ENCODE assay signal across 9 cellular contexts in the genomic region with DNA sequence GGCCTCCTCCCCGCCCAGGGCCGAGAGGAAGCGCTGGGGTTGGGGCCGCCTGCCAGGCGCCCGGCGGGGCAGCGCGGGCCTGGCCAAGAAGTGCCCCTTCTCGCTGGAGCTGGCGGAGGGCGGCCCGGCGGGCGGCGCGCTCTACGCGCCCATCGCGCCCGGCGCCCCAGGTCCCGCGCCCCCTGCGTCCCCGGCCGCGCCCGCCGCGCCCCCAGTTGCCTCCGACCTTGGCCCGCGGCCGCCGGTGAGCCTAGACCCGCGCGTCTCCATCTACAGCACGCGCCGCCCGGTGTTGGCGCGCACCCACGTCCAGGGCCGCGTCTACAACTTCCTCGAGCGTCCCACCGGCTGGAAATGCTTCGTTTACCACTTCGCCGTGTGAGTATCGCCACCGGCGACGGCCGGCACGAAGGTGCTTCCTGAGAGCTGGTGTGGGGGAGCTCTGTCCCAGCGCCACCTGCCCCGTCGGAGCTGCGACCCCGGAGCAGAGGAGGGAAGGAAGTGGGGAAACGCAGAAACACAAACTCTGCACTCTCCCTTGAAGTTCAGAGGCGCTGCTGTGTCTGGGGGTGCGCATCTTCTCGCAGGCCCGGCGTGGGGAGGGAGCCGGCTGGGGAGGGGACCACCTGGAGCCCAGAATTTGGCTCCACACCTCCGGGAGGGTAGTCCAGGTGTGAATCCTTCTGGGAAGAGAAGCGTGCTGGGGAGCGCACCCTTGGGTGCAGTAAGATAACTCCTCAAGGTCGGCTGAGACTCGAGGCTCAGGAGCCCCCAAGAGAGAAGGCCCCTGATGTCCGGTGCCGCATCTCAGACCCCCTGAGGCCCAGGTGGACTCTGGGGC. TPM values are rescaled to one million over a fixed set of nuclear protein-coding genes. Genes with fewer than 3 reads are reported as not detected.
DNase-seq lines count a peak whose midpoint lies in the region; ATAC-seq and TF ChIP-seq lines count a peak whose summit lies in the region.
"Had no signal": no experiment of that assay in that cellular context is flagged by ENCODE, and none has a peak within 500 bp of the region (broad histone marks: within the 10 kb centered on the region; RNA-seq: fewer than 3 reads in every experiment).

No MANE protein-coding gene starts in this region.

- H3K23me2 ChIP-seq in H9 (ENCODE audit: insufficient read length, low read depth, low read length, poor library complexity, severe bottlenecking) = peaks cover 6% of the 10 kb centered on the region

- no CpG with 5 or more reads among the region's 80 CpGs for WGBS in H9 (ENCODE audit: extremely low coverage, insufficient read length, low lambda C conversion rate)
- 30% methylated on average over 9 of the region's 80 CpGs; no CpG with 5 or more reads in 1 of the 2 donors for WGBS in gastroesophageal sphincter (ENCODE audit: low coverage in 1 of 2), 2 donors
- WGBS in prostate gland = 15% methylated on average over 45 of the region's 80 CpGs

- H3K9ac ChIP-seq in H9 (ENCODE audit: extremely low read depth, insufficient read length, low read length) = no peak overlapping the region

- peaks cover 24% of the 10 kb centered on the region; the same call in 1 of the 2 replicates for H3K27me3 ChIP-seq in H9 (ENCODE audit: insufficient read depth, low read length)
- H3K27me3 ChIP-seq in gastroesophageal sphincter = peaks cover 96% of the 10 kb centered on the region
- H3K27me3 ChIP-seq in prostate gland (replicated peaks; ENCODE audit: insufficient read depth) = no peaks in the 10 kb centered on the region

- H4K8ac ChIP-seq in H9 (replicated peaks; ENCODE audit: insufficient read length, low read depth, low read length) = no peak overlapping the region

- H2BK5ac ChIP-seq in H9 (ENCODE audit: insufficient read length, low read length) = no peak overlapping the region

- H3K23ac ChIP-seq in H9 (ENCODE audit: insufficient read length, low read depth, low read length) = no peak overlapping the region

- H3K79me1 ChIP-seq in H9 (ENCODE audit: insufficient read depth, low read depth, low read length, poor library complexity, severe bottlenecking) = no peaks in the 10 kb centered on the region

- H3K9me3 ChIP-seq in H9 (ENCODE audit: control insufficient read depth, low read depth, low read length) (no peaks in the 10 kb centered on the region), gastroesophageal sphincter (peaks cover 0 to 10% (median 0%) of the 10 kb centered on the region in 3 donors), prostate gland (no peaks in the 10 kb centered on the region)

- H3K4ac ChIP-seq in H9 (ENCODE audit: low read depth, low read length) = no peak overlapping the region

- intact Hi-C loops in prostate gland (cut with DNase I) = no loop called here

- H3K14ac ChIP-seq in H9 (ENCODE audit: insufficient read depth, low read length) = no peak overlapping the region

- no peaks in the 10 kb centered on the region for H3K79me2 ChIP-seq in H9 (ENCODE audit: insufficient read depth, low read length)

- H2BK20ac ChIP-seq in H9 (ENCODE audit: low read depth, low read length, poor library complexity, severe bottlenecking) = no peak overlapping the region

- H3K4me2 ChIP-seq in H9 (ENCODE audit: insufficient read depth, insufficient read length, low read length) = peak overlapping the region; percentile 27

- peaks cover 88% of the 10 kb centered on the region for H3K27me3 Mint-ChIP-seq in H9 (ENCODE audit: low read depth)

- no peak overlapping the region for H2AFZ ChIP-seq in H9 (ENCODE audit: low read length)

- H3K27ac Mint-ChIP-seq in H9 = no peak overlapping the region

- TF ChIP-seq CTCF in H9 (conservative IDR thresholded peaks at IDR 0.05) (no peak), VCaP (conservative IDR thresholded peaks at IDR 0.05) (peak; percentile 25), gastroesophageal sphincter (IDR thresholded peaks at IDR 0.05) (no peak), prostate gland (IDR thresholded peaks at IDR 0.05) (peak in 1 of 4 experiments; percentile 2)

- H3K27ac ChIP-seq in H9 (ENCODE audit: insufficient read length, low read depth, low read length) (no peak overlapping the region), VCaP (peak overlapping the region; percentile 75), gastroesophageal sphincter (no peak overlapping the region), prostate gland (no peak overlapping the region)

- H3K4me1 Mint-ChIP-seq in H9 = peaks cover 0 to 3% of the 10 kb centered on the region in 2 experiments; a peak in 2 of 4 replicates

- no peak overlapping the region for H2BK12ac ChIP-seq in H9 (ENCODE audit: insufficient read length, low read depth, low read length)

- H3T11ph ChIP-seq in H9 (ENCODE audit: low read length) = no peak overlapping the region

- H2BK15ac ChIP-seq in H9 (ENCODE audit: low read depth, low read length) = no peak overlapping the region

- H3K18ac ChIP-seq in H9 (ENCODE audit: insufficient read length, low read depth, low read length) = no peak overlapping the region

- no peak for TF ChIP-seq POLR2A in gastroesophageal sphincter (IDR thresholded peaks at IDR 0.05)
- TF ChIP-seq POLR2A in prostate gland (IDR thresholded peaks at IDR 0.05) = no peak

- TF ChIP-seq EP300 in gastroesophageal sphincter (IDR thresholded peaks at IDR 0.05) = no peak

- DNase-seq in H9 = no peak
- no peak for DNase-seq in prostate gland (ENCODE audit: low spot score)
- DNase-seq in NK-92 treated with Interleukin-12 subunit alpha and Interleukin-12 subunit beta, amount 100 ng/mL, for 24 hours (lab: John Stamatoyannopoulos, UW) = no peak

- H3K36me3 Mint-ChIP-seq in H9 (ENCODE audit: insufficient read depth in 1 of 3, low read depth in 3 of 3) = no peaks in the 10 kb centered on the region

- no peak overlapping the region for H4K5ac ChIP-seq in H9 (ENCODE audit: insufficient read length, low read depth, low read length)

- H2AK5ac ChIP-seq in H9 (ENCODE audit: insufficient read length, low read length) = no peak overlapping the region

- H3K36me3 ChIP-seq in gastroesophageal sphincter = no peaks in the 10 kb centered on the region
- H3K36me3 ChIP-seq in prostate gland = no peaks in the 10 kb centered on the region

- H3K56ac ChIP-seq in H9 (ENCODE audit: insufficient read length, low read depth, low read length) = no peak overlapping the region

- no peak overlapping the region for H2BK120ac ChIP-seq in H9 (ENCODE audit: low read depth, low read length, poor library complexity, severe bottlenecking)

- H4K91ac ChIP-seq in H9 (ENCODE audit: insufficient read length, low read depth, low read length) = no peak overlapping the region

- ATAC-seq in gastroesophageal sphincter = peak; percentile 8
- ATAC-seq in GM18519 (IDR thresholded peaks at IDR 0.05; ENCODE audit: low FRiP score, unreplicated experiment) = no peak
- no peak for ATAC-seq in GM19324 (IDR thresholded peaks at IDR 0.05; ENCODE audit: low FRiP score, unreplicated experiment)
- ATAC-seq in GM21528 (IDR thresholded peaks at IDR 0.05; ENCODE audit: low FRiP score, unreplicated experiment) = no peak

- H4K20me1 ChIP-seq in H9 (ENCODE audit: control insufficient read depth, insufficient read depth, insufficient read length) = no peaks in the 10 kb centered on the region

- H3K4me1 ChIP-seq in H9 (ENCODE audit: insufficient read depth, low read length) (no peaks in the 10 kb centered on the region), gastroesophageal sphincter (peaks cover 0 to 34% (median 0%) of the 10 kb centered on the region in 3 donors), prostate gland (replicated peaks) (no peaks in the 10 kb centered on the region)

- peaks cover 3 to 10% of the 10 kb centered on the region in 2 experiments; a peak in 3 of 5 replicates for H3K9me3 Mint-ChIP-seq in H9

- H3K4me3 Mint-ChIP-seq in H9 = peak overlapping the region; percentile 58 to 80

- H3K4me3 ChIP-seq in gastroesophageal sphincter (peak overlapping the region in 1 of 2 donors; percentile 42), prostate gland (peak overlapping the region; percentile 34 to 41)

RNA-seq across cellular contexts. Expression of a gene that starts 0.5 kb away (rescaled TPM):
- total RNA-seq in H9 (2021) = 2.2 and 2.3 TPM in 2 replicates
- total RNA-seq in gastroesophageal sphincter = 10 to 100 TPM in 1 of 4 donors, 1 to 10 TPM in 3; 2.6 to 12.7 (median 4.9) TPM
- 10 to 100 TPM; 10.0 to 33.8 TPM for total RNA-seq in prostate gland

RNA-seq across cellular contexts. Expression of a gene that starts 1.0 kb away (rescaled TPM):
- total RNA-seq in H9 (2021) = 0.09 TPM in 1 of 2 replicates, not detected in the other
- not detected for total RNA-seq in gastroesophageal sphincter
- total RNA-seq in prostate gland = under 1 TPM in 1 of 2 donors, not detected in 1; 0.68 TPM
- total RNA-seq: dermis microvascular lymphatic vessel endothelial cell had no signal

RNA-seq across cellular contexts. Expression of a gene that starts 44.8 kb away (rescaled TPM):
- total RNA-seq in H9 (2021) (51.0 and 59.4 TPM in 2 replicates), gastroesophageal sphincter (10 to 100 TPM; 54.8 to 70.2 (median 66.3) TPM), prostate gland (10 to 100 TPM; 40.4 to 71.1 TPM)
